Comparison of ENCODE assay signal across 15 cellular contexts in the genomic region with DNA sequence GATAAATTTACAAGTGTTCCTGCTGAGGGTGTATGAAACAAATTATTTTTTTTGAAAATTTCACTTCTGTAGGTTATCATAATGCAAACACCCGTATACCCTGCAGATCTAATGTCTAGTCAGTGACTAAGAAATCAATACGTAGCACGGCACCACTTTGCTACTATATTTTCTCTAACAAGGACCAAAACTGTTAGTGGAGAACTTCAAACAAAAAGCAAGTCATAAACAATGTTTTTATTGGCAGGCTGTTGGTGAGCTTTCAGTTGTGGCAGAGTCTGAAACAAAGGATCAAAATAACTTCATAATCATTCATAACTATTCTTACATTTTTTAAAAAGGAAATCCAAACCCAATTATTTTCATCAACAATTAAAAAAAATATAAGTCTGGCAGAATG.
"Had no signal": no experiment of that assay in that cellular context is flagged by ENCODE, and none has a peak within 500 bp of the region (broad histone marks: within the 10 kb centered on the region; RNA-seq: fewer than 3 reads in every experiment).

No MANE protein-coding gene starts in this region.

- FAIRE-seq: frontal cortex had no signal

- H3K4me3 ChIP-seq: heart left ventricle, spleen, thoracic aorta, transverse colon had no signal

- DNase-seq: erythroblast; heart left ventricle; hippocampal formation; kidney glomerular epithelial cell; mammary epithelial cell; naive thymus-derived CD4-positive, alpha-beta T cell; posterior cingulate gyrus; spleen; stimulated activated CD4-positive, alpha-beta T cell treated with anti-CD3 and anti-CD28 coated beads, Interleukin-15, amount 100 ng/mL, for 24 hours; stimulated activated CD4-positive, alpha-beta T cell treated with anti-CD3 and anti-CD28 coated beads, Interleukin-1b, Interleukin-23, amount 100 ng/mL, for 48 hours; stimulated activated CD4-positive, alpha-beta T cell treated with anti-CD3 and anti-CD28 coated beads, Interleukin-4, amount 100 ng/mL, for 24 hours; transverse colon had no signal

- H3K9me3 ChIP-seq: heart left ventricle, neutrophil, spleen, thoracic aorta, transverse colon had no signal

- H3K27me3 ChIP-seq: heart left ventricle, neutrophil, spleen, transverse colon had no signal

- H3K36me3 ChIP-seq: thoracic aorta had no signal
